Comparison of ENCODE assay signal across 18 cellular contexts in the genomic region with DNA sequence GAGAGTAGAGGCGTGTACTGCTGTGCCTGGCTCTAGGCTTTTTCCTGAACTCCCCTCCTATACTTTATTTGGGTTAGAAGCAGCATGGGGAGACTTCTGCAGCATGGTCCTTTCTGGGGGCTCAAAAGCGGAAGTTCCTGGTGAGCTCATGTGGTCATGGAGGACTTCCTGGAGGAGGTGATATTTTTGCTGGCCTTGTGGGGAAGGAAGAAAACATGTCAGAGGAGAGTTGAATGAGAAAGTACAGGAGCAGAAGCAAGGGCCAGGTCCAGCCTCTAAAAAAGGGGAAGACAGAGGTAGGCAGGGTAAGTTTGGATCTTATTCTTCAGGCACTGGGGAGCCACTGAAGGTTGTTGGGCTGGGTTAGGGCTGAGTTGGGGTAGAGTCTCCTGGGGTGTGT. TPM values are rescaled to one million over a fixed set of nuclear protein-coding genes. Genes with fewer than 3 reads are reported as not detected.
A peak's percentile ranks its signal among the peaks of the same experiment; 100 is the strongest.
DNase-seq lines count a peak whose midpoint lies in the region; ATAC-seq and TF ChIP-seq lines count a peak whose summit lies in the region.
"Had no signal": no experiment of that assay in that cellular context is flagged by ENCODE, and none has a peak within 500 bp of the region (broad histone marks: within the 10 kb centered on the region; RNA-seq: fewer than 3 reads in every experiment).

No MANE protein-coding gene starts in this region.

- H3K4me3 ChIP-seq in esophagus squamous epithelium = no peak overlapping the region
- H3K4me3 ChIP-seq: Peyer's patch had no signal

- ATAC-seq in central memory CD8-positive, alpha-beta T cell (replicated peaks; ENCODE audit: extremely low read depth, poor library complexity, severe bottlenecking) = no peak
- ATAC-seq in HG03442 (IDR thresholded peaks at IDR 0.05; ENCODE audit: unreplicated experiment) = no peak
- ATAC-seq: HCT116 had no signal

- DNase-seq in SKM-1 treated with dmso at 0.1 percent for 144 hours (lab: John Stamatoyannopoulos, UW; ENCODE audit: unreplicated experiment) (peak; percentile 24), SKM-1 (lab: John Stamatoyannopoulos, UW; ENCODE audit: unreplicated experiment) (no peak), NOMO-1 treated with DMSO at 0.1 percent for 48 hours (lab: John Stamatoyannopoulos, UW; ENCODE audit: unreplicated experiment) (peak; percentile 72), hepatic stellate cell (ENCODE audit: low spot score) (no peak), esophagus squamous epithelium (lab: John Stamatoyannopoulos, UW) (no peak), NCI-H510A (lab: John Stamatoyannopoulos, UW) (no peak)
- DNase-seq in central memory CD8-positive, alpha-beta T cell (ENCODE audit: low spot score in 2 of 2) = no peak
- DNase-seq: DMS79 treated with DMSO at 0.1 percent for 48 hours, Karpas-422, NCI-H1436, NCI-H2081, NCI-H774, Peyer's patch, Right ventricle myocardium superior, SK-N-SH had no signal

- no peak overlapping the region for H3K27ac ChIP-seq in esophagus squamous epithelium
- H3K27ac ChIP-seq: 22Rv1, Peyer's patch had no signal

- no peaks in the 10 kb centered on the region for H3K27me3 ChIP-seq in esophagus squamous epithelium
- H3K27me3 ChIP-seq: Peyer's patch had no signal

- 86 to 100% methylated on average over 1 to 2 of the region's 2 CpGs for WGBS in esophagus squamous epithelium, 2 donors

- peaks cover 0 to 11% (median 0%) of the 10 kb centered on the region in 3 donors for H3K36me3 ChIP-seq in esophagus squamous epithelium

- H3K4me1 Mint-ChIP-seq in central memory CD8-positive, alpha-beta T cell = no peaks in the 10 kb centered on the region

- no peak for TF ChIP-seq CTCF in esophagus squamous epithelium (IDR thresholded peaks at IDR 0.05)

- no peaks in the 10 kb centered on the region for H3K4me1 ChIP-seq in esophagus squamous epithelium
- H3K4me1 ChIP-seq: Peyer's patch had no signal

- no peak for TF ChIP-seq POLR2A in esophagus squamous epithelium (IDR thresholded peaks at IDR 0.05)

- no peaks in the 10 kb centered on the region for H3K9me3 ChIP-seq in esophagus squamous epithelium
- H3K9me3 ChIP-seq: Peyer's patch, SK-N-SH had no signal

- no peaks in the 10 kb centered on the region for H3K9me3 Mint-ChIP-seq in central memory CD8-positive, alpha-beta T cell

- intact Hi-C loops in esophagus squamous epithelium (cut with DNase I) = no loop called here

- H3K4me3 Mint-ChIP-seq in central memory CD8-positive, alpha-beta T cell = no peak overlapping the region

- peak overlapping the region; percentile 56 for H3K27ac Mint-ChIP-seq in central memory CD8-positive, alpha-beta T cell (ENCODE audit: low read depth)

- peaks cover 5% of the 10 kb centered on the region for H3K36me3 Mint-ChIP-seq in central memory CD8-positive, alpha-beta T cell (ENCODE audit: insufficient read depth)

- H3K27me3 Mint-ChIP-seq in central memory CD8-positive, alpha-beta T cell = no peaks in the 10 kb centered on the region

RNA-seq across cellular contexts. Expression of gene CASTOR2, which starts 45.5 kb away (rescaled TPM):
- total RNA-seq in esophagus squamous epithelium = 10 to 100 TPM in 2 of 4 donors, 1 to 10 TPM in 2; 4.6 to 10.8 (median 8.8) TPM

Comparison
In these comparisons a context has a peak if more than half of its experiments do, and no peak if none do; other contexts are left out.
1. DNase-seq: peak in SKM-1 treated with dmso at 0.1 percent for 144 hours (single experiment) and NOMO-1 treated with DMSO at 0.1 percent for 48 hours (single experiment); none in SKM-1 (single experiment), central memory CD8-positive, alpha-beta T cell (0 of 2), hepatic stellate cell (single experiment), esophagus squamous epithelium (single experiment) and NCI-H510A (single experiment).